In the genomic region with DNA sequence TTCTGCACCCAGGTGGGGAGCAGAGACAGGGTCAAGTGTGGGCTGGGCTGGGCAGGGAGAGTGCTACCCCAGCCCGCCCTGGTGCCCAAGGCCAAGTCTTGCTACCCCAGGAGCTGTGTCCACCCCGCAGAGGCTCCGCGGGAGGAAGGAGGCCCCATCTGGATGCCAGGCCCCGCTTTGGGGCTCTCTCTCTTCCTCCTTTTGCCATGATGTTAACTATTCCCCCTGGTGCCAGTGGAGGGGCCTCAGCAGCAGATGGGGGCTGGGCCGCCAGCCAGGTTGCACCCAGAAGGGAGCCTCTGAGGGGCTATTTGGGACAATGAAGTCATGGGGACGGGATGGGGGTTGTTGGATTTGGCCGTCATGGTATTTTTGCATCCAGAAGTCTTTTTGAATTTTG, we compare ENCODE assay signal across 2 cellular contexts.
A peak's percentile ranks its signal among the peaks of the same experiment; 100 is the strongest.
TF ChIP-seq lines count a peak whose summit lies in the region.

No MANE protein-coding gene starts in this region.

TF ChIP-seq in GM23338, 12 proteins besides CTCF, POLR2A, EP300 and RAD21 (continues in another document):
- TF ChIP-seq NANOG (IDR thresholded peaks at IDR 0.05; ENCODE audit: borderline replicate concordance) = no peak
- TF ChIP-seq STAT1 (IDR thresholded peaks at IDR 0.05; ENCODE audit: unreplicated experiment) = no peak
- no peak for TF ChIP-seq ZNF114 (CRISPR knock-in tag; IDR thresholded peaks at IDR 0.05)
- no peak for TF ChIP-seq ZNF462 (CRISPR knock-in tag; IDR thresholded peaks at IDR 0.05)
- TF ChIP-seq EZH2phosphoT487 (IDR thresholded peaks at IDR 0.05; ENCODE audit: unreplicated experiment) = no peak
- TF ChIP-seq, protein P1, sequence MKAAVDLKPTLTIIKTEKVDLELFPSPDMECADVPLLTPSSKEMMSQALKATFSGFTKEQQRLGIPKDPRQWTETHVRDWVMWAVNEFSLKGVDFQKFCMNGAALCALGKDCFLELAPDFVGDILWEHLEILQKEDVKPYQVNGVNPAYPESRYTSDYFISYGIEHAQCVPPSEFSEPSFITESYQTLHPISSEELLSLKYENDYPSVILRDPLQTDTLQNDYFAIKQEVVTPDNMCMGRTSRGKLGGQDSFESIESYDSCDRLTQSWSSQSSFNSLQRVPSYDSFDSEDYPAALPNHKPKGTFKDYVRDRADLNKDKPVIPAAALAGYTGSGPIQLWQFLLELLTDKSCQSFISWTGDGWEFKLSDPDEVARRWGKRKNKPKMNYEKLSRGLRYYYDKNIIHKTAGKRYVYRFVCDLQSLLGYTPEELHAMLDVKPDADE (IDR thresholded peaks at IDR 0.05) = no peak
- no peak for TF ChIP-seq JUNB (IDR thresholded peaks at IDR 0.05; ENCODE audit: unreplicated experiment)
- no peak for TF ChIP-seq ZNF331 (CRISPR knock-in tag; IDR thresholded peaks at IDR 0.05; ENCODE audit: low read depth)
- TF ChIP-seq POLR2AphosphoS5 (IDR thresholded peaks at IDR 0.05; ENCODE audit: low read depth) = no peak
- TF ChIP-seq REST (IDR thresholded peaks at IDR 0.05; ENCODE audit: unreplicated experiment) = no peak

TF ChIP-seq in K562, 482 proteins besides CTCF, POLR2A, EP300 and RAD21:
- TF ChIP-seq SMAD4 (CRISPR knock-in tag; conservative IDR thresholded peaks at IDR 0.05) (no peak), ZFX (CRISPR knock-in tag; IDR thresholded peaks at IDR 0.05) (0 out of 2 replicates have a peak, but pooled peaks have one; percentile 2), SNRNP70 (optimal IDR thresholded peaks at IDR 0.05; ENCODE audit: low read depth, low read length) (no peak)
